In genomic region chr2:29053680-29054400, GRCh38 we compare ENCODE assay signal across 13 cellular contexts. TPM values are rescaled to one million over a fixed set of nuclear protein-coding genes. Genes with fewer than 3 reads are reported as not detected.
DNase-seq lines count a peak whose midpoint lies in the region; ATAC-seq, FAIRE-seq and TF ChIP-seq lines count a peak whose summit lies in the region.
"Had no signal": no experiment of that assay in that cellular context is flagged by ENCODE, and none has a peak within 500 bp of the region (broad histone marks: within the 10 kb centered on the region; RNA-seq: fewer than 3 reads in every experiment).

No MANE protein-coding gene starts in this region.

- intact Hi-C loops in dorsolateral prefrontal cortex (cut with DNase I): no loop called here

- H3K27me3 Mint-ChIP-seq in chondrocyte (ENCODE audit: low read depth): no peaks in the 10 kb centered on the region
- no peaks in the 10 kb centered on the region for H3K27me3 Mint-ChIP-seq in neural crest cell (ENCODE audit: low read depth)
- H3K27me3 Mint-ChIP-seq: CD4-positive, alpha-beta T cell; T-helper 17 cell had no signal

- no peak for FAIRE-seq in frontal cortex (lab: Jason Lieb, UNC)
- FAIRE-seq: colon had no signal

- H3K9me3 Mint-ChIP-seq in chondrocyte (ENCODE audit: low read depth) (no peaks in the 10 kb centered on the region), neural crest cell (no peaks in the 10 kb centered on the region)
- H3K9me3 Mint-ChIP-seq: CD4-positive, alpha-beta T cell had no signal

- no peak overlapping the region for H3K4me3 ChIP-seq in dorsolateral prefrontal cortex

- ATAC-seq in GM19035 (IDR thresholded peaks at IDR 0.05; ENCODE audit: unreplicated experiment): no peak
- ATAC-seq: T-helper 17 cell had no signal

- no peak overlapping the region for H3K4me3 Mint-ChIP-seq in chondrocyte (ENCODE audit: unreplicated experiment)
- no peak overlapping the region for H3K4me3 Mint-ChIP-seq in neural crest cell
- H3K4me3 Mint-ChIP-seq: CD4-positive, alpha-beta T cell; IgD-negative memory B cell; T-helper 17 cell had no signal

- H3K27me3 ChIP-seq in dorsolateral prefrontal cortex: no peaks in the 10 kb centered on the region

- no peak for DNase-seq in GM10248 (ENCODE audit: extremely low spot score)
- peak; percentile 15 for DNase-seq in M059J (ENCODE audit: low read depth)
- DNase-seq in chondrocyte (ENCODE audit: low spot score): no peak
- no peak for DNase-seq in neural crest cell (ENCODE audit: low read depth, low spot score)
- DNase-seq in NAMALWA (ENCODE audit: low spot score): no peak
- DNase-seq in dorsolateral prefrontal cortex: no peak
- DNase-seq in frontal cortex (ENCODE audit: low spot score in 2 of 2): no peak
- DNase-seq: CD4-positive, alpha-beta T cell; NCI-H1694; T-helper 17 cell had no signal

- POLR2A ChIA-PET in GM10248 (lab: Yijun Ruan, JAX): no interaction called here

- CTCF ChIA-PET in GM10248 (lab: Yijun Ruan, JAX): interaction anchor here (0.8 to 2.1 kb wide), 3 partner anchors 9 to 15 kb away, joined by 3 to 5 read pairs (median 4); no protein-coding TSS in a partner anchor

- H3K27ac Mint-ChIP-seq in chondrocyte (ENCODE audit: unreplicated experiment) (no peak overlapping the region), neural crest cell (ENCODE audit: unreplicated experiment) (no peak overlapping the region)
- H3K27ac Mint-ChIP-seq: CD4-positive, alpha-beta T cell; T-helper 17 cell had no signal

- H3K4me1 Mint-ChIP-seq in chondrocyte (ENCODE audit: low read depth): peaks cover 9% of the 10 kb centered on the region
- H3K4me1 Mint-ChIP-seq in neural crest cell: peaks cover 7% of the 10 kb centered on the region
- H3K4me1 Mint-ChIP-seq: IgD-negative memory B cell, T-helper 17 cell had no signal

- TF ChIP-seq CTCF in GM10248 (IDR thresholded peaks at IDR 0.05; ENCODE audit: control extremely low read depth, extremely low read depth, low read depth, missing control alignments) (peak; percentile 40), chondrocyte (IDR thresholded peaks at IDR 0.05) (peak; percentile 34), neural crest cell (conservative IDR thresholded peaks at IDR 0.05) (peak; percentile 34), dorsolateral prefrontal cortex (IDR thresholded peaks at IDR 0.05 in 54 of 56, conservative IDR thresholded peaks at IDR 0.05 in 2 of 56; ENCODE audit: low read depth in 1 of 56, partially characterized antibody in 56 of 56) (peak in 1 of 56 donors; percentile 23)

- H3K36me3 Mint-ChIP-seq in chondrocyte (ENCODE audit: low read depth): no peaks in the 10 kb centered on the region
- no peaks in the 10 kb centered on the region for H3K36me3 Mint-ChIP-seq in neural crest cell (ENCODE audit: low read depth)
- H3K36me3 Mint-ChIP-seq: IgD-negative memory B cell had no signal

- H3K27ac ChIP-seq in dorsolateral prefrontal cortex: no peak overlapping the region

RNA-seq across cellular contexts. Expression of gene PCARE, which starts 20.5 kb away (rescaled TPM):
- not detected in 2 replicates for total RNA-seq in M059J (2014; rRNA removed; shearing (Covaris generic))
- total RNA-seq in chondrocyte: not detected in 3 replicates
- not detected in 2 replicates for total RNA-seq in neural crest cell
- total RNA-seq in dorsolateral prefrontal cortex: 1 to 10 TPM in 7 of 120 experiments, under 1 TPM in 113; 0.07 to 1.8 (median 0.38) TPM
- not detected for total RNA-seq in frontal cortex
- total RNA-seq: CD4-positive, alpha-beta T cell; T-helper 17 cell had no signal
